8 cellular contexts compared by ENCODE assay signal in the genomic region with DNA sequence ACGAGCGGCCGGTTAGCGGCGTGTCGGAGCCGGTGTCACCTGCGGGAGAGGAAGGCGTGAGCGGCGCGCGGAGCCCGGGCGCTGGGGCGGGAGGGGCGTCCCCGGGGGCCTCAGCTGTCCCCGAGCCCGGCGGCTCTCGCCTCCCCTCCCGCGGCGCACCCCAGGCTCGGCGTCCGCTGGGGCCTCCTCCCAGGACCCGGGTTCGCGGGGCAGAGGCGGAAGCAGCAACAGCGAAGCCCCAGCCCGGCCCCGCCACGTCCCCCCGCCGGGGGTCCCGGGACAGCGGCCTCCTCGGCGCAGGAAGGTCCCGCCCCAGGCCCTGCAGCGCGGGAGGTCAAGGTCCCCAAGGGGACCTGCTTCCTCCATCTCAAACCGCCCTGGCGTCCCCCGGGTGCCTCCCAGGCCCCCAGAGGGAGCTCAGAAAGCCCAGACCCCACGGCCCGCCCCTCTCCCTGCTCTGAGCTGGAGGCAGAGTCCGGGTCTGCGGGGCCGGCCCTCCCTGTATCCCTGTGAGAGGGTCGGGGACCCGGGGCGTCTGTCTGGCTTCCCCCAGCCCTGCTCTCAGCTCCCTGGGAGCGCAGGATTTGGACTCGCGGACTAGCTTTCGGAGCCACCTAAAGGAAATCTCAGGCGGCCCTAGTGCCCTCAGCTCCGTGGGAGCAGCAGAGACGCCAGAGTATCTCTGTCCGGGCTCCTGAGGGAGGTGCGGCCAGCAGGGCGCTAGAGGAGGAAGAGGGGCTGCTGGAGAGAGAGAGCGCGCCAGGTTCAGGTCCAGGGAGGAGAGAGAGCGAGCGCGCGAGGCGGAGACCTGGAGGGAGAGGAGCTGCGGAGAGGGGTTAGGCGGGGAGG. TPM values are rescaled to one million over a fixed set of nuclear protein-coding genes. Genes with fewer than 3 reads are reported as not detected.
A peak's percentile ranks its signal among the peaks of the same experiment; 100 is the strongest.
DNase-seq lines count a peak whose midpoint lies in the region; ATAC-seq, FAIRE-seq and TF ChIP-seq lines count a peak whose summit lies in the region.

No MANE protein-coding gene starts in this region.

- H3K4me1 ChIP-seq in DOHH2 (ENCODE audit: control insufficient read depth, low read length) (peaks cover 33% of the 10 kb centered on the region), kidney (ENCODE audit: control insufficient read depth in 1 of 2, insufficient read depth in 1 of 2, low read depth in 1 of 2, low read length in 2 of 2) (peaks cover 3 to 14% of the 10 kb centered on the region in 2 donors)

- no peak for FAIRE-seq in kidney (lab: Jason Lieb, UNC)

- H3K27me3 ChIP-seq in DOHH2 (ENCODE audit: control insufficient read depth, low read length), result no peaks in the 10 kb centered on the region

- DNase-seq in HK-2 (ENCODE audit: unreplicated experiment) (peak; percentile 68), SK-MEL-5 (ENCODE audit: low read depth, low spot score) (peak; percentile 48), cardiac fibroblast (ENCODE audit: low read depth in 2 of 2) (peak; percentile 35 to 49), kidney (peak; percentile 82), NCI-H1436 treated with DMSO at 0.1 percent for 48 hours (lab: John Stamatoyannopoulos, UW) (no peak)
- DNase-seq in stimulated activated CD4-positive, alpha-beta T cell treated with anti-CD3 and anti-CD28 coated beads, Interleukin-12 subunit alpha, Interleukin-12 subunit beta, amount 100 ng/mL, for 48 hours (ENCODE audit: low read depth in 2 of 3, low spot score in 1 of 3), result peak in 2 of 3 donors; percentile 16

- H3K9me3 ChIP-seq in DOHH2 (ENCODE audit: control insufficient read depth, insufficient read depth, low read length) (no peaks in the 10 kb centered on the region), kidney (ENCODE audit: control insufficient read depth in 1 of 2, low read length in 2 of 2) (no peaks in the 10 kb centered on the region)

- TF ChIP-seq CTCF in DOHH2 (IDR thresholded peaks at IDR 0.05; ENCODE audit: low read depth, low read length, poor library complexity, severe bottlenecking), result no peak
- no peak for TF ChIP-seq CTCF in cardiac fibroblast (IDR thresholded peaks at IDR 0.05; ENCODE audit: low read depth, low read length)
- TF ChIP-seq CTCF in kidney (IDR thresholded peaks at IDR 0.05; ENCODE audit: borderline replicate concordance, extremely low read depth, insufficient read depth), result no peak

- peaks cover 15% of the 10 kb centered on the region for H4K20me1 ChIP-seq in DOHH2 (ENCODE audit: control insufficient read depth, insufficient read depth, low read depth, low read length)

- peak; percentile 27 for ATAC-seq in GM21423 (IDR thresholded peaks at IDR 0.05; ENCODE audit: unreplicated experiment)

- H3K36me3 ChIP-seq in DOHH2 (ENCODE audit: control insufficient read depth, low read length), result peaks cover 66% of the 10 kb centered on the region
- H3K36me3 ChIP-seq in kidney (ENCODE audit: control insufficient read depth in 1 of 2, insufficient read depth in 2 of 2, low read length in 2 of 2), result peaks cover 0 to 4% of the 10 kb centered on the region in 2 donors

- H3K79me2 ChIP-seq in DOHH2 (ENCODE audit: control insufficient read depth, low read length), result peaks cover 61% of the 10 kb centered on the region

- intact Hi-C loops in kidney (cut with DNase I), result no loop called here

- H3F3A ChIP-seq in DOHH2 (ENCODE audit: control insufficient read depth, insufficient read depth), result peaks cover 9% of the 10 kb centered on the region

- H3K4me3 ChIP-seq in DOHH2 (ENCODE audit: low read length) (peak overlapping the region; percentile 84), cardiac fibroblast (replicated peaks in 1 of 2; ENCODE audit: low read depth in 2 of 2, low read length in 2 of 2) (peak overlapping the region; percentile 71 to 81), kidney (ENCODE audit: low read length in 2 of 2) (peak overlapping the region; percentile 42 to 64)

- no peaks in the 10 kb centered on the region for H3K9me2 ChIP-seq in DOHH2 (replicated peaks; ENCODE audit: control insufficient read depth, low read length)

- peak overlapping the region; percentile 55 for H3K27ac ChIP-seq in DOHH2 (ENCODE audit: low read depth, low read length)
- H3K27ac ChIP-seq in kidney (ENCODE audit: low read depth in 2 of 2, low read length in 2 of 2), result peak overlapping the region; percentile 28 to 32

- in situ Hi-C loops in SK-MEL-5 (cut with HindIII; ENCODE audit: low pct_unique_long_range_greater_than_20kb, low sequenced_read_pairs), result no loop called here

- H3K4me2 ChIP-seq in DOHH2 (ENCODE audit: low read length), result peak overlapping the region; percentile 77

- H3K9ac ChIP-seq in kidney (ENCODE audit: low read length in 2 of 2), result peak overlapping the region; percentile 24 to 51

RNA-seq across cellular contexts. Expression of a gene that starts 30.6 kb away (rescaled TPM):
- total RNA-seq in SK-MEL-5 (2014; rRNA removed; shearing (Covaris generic)), result 49.2 and 50.2 TPM in 2 replicates
- polyA plus RNA-seq in SK-MEL-5 (2015; cell fraction: cytosol; rRNA removed), result 43.7 and 49.3 TPM in 2 replicates
- polyA plus RNA-seq in SK-MEL-5 (2015; cell fraction: nucleus; rRNA removed), result 83.3 and 108 TPM in 2 replicates
- total RNA-seq in kidney, result 71.5 TPM
- polyA plus RNA-seq in kidney (ENCODE audit: insufficient read depth, low read depth, low replicate concordance), result 40.5 TPM

RNA-seq across cellular contexts. Expression of a gene that starts 50.7 kb away (rescaled TPM):
- total RNA-seq in SK-MEL-5 (2014; rRNA removed; shearing (Covaris generic)), result 2.9 and 3.3 TPM in 2 replicates
- 7.1 and 7.3 TPM in 2 replicates for polyA plus RNA-seq in SK-MEL-5 (2015; cell fraction: cytosol; rRNA removed)
- polyA plus RNA-seq in SK-MEL-5 (2015; cell fraction: nucleus; rRNA removed), result 16.3 and 17.3 TPM in 2 replicates
- 10.5 TPM for total RNA-seq in kidney
- 36.9 TPM for polyA plus RNA-seq in kidney (ENCODE audit: insufficient read depth, low read depth, low replicate concordance)
